15 cellular contexts compared by ENCODE assay signal in the genomic region with DNA sequence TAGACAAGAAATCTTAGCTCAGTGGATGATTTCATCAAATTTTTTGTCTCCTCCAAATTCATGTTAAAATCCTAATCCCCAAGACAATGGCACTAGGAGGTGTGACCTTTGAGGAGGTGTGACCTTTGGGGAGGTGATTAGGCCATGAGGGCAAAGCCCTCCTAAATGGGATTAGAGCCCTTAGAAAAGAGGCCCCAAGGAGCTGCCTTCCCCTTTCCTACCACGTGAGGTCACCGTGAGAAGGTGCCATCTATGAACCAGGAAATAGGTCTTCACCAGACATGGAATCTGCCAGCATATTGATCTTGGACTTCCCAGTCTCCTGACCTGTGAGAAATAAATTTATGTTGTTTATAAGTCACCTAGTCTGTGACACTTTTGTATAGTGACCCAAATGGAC.
A peak's percentile ranks its signal among the peaks of the same experiment; 100 is the strongest.
DNase-seq lines count a peak whose midpoint lies in the region; ATAC-seq and TF ChIP-seq lines count a peak whose summit lies in the region.
"Had no signal": no experiment of that assay in that cellular context is flagged by ENCODE, and none has a peak within 500 bp of the region (broad histone marks: within the 10 kb centered on the region; RNA-seq: fewer than 3 reads in every experiment).

No MANE protein-coding gene starts in this region.

- no peak overlapping the region for H2BK12ac ChIP-seq in H9 (ENCODE audit: insufficient read length, low read depth, low read length)

- no peak overlapping the region for H2BK20ac ChIP-seq in H9 (ENCODE audit: low read depth, low read length, poor library complexity, severe bottlenecking)

- no peak overlapping the region for H3K4ac ChIP-seq in H9 (ENCODE audit: low read depth, low read length)

- ATAC-seq in foreskin keratinocyte (peak; percentile 23), esophagus mucosa (no peak), GM21619 (IDR thresholded peaks at IDR 0.05; ENCODE audit: unreplicated experiment) (no peak)
- no peak for ATAC-seq in stimulated activated effector memory CD8-positive, alpha-beta T cell treated with anti-CD3 and anti-CD28 coated beads, Interleukin-12 subunit alpha, Interleukin-12 subunit beta, amount 100 ng/mL, for 72 hours
- ATAC-seq: activated T-helper 17 cell treated with anti-CD3 and anti-CD28 coated beads, Interleukin-2, amount 50 U/mL, for 72 hours; heart left ventricle; lower lobe of right lung had no signal

- H4K91ac ChIP-seq in H9 (ENCODE audit: insufficient read length, low read depth, low read length): no peak overlapping the region

- H4K5ac ChIP-seq in H9 (ENCODE audit: insufficient read length, low read depth, low read length): no peak overlapping the region

- peaks cover 36% of the 10 kb centered on the region for H3K27me3 Mint-ChIP-seq in H9 (ENCODE audit: low read depth)

- TF ChIP-seq CTCF in C4-2B (conservative IDR thresholded peaks at IDR 0.05) (peak; percentile 31; the same call in 1 of the 2 replicates), H9 (conservative IDR thresholded peaks at IDR 0.05) (peak; percentile 67), foreskin keratinocyte (conservative IDR thresholded peaks at IDR 0.05) (peak; percentile 61)

- no peaks in the 10 kb centered on the region for H4K20me1 ChIP-seq in H9 (ENCODE audit: control insufficient read depth, insufficient read depth, insufficient read length)

- H3K9me3 ChIP-seq in H9 (ENCODE audit: control insufficient read depth, low read depth, low read length): no peaks in the 10 kb centered on the region
- H3K9me3 ChIP-seq: lower lobe of right lung had no signal

- H3K79me2 ChIP-seq in H9 (ENCODE audit: insufficient read depth, low read length): no peaks in the 10 kb centered on the region

- no CpG with 5 or more reads among the region's 2 CpGs for WGBS in H9 (ENCODE audit: extremely low coverage, insufficient read length, low lambda C conversion rate)

- DNase-seq in H9: no peak
- peak; percentile 50 for DNase-seq in OCI-M1 (lab: John Stamatoyannopoulos, UW)
- peak in 1 of 2 donors; percentile 16 for DNase-seq in foreskin keratinocyte
- no peak for DNase-seq in stimulated activated effector memory CD8-positive, alpha-beta T cell treated with anti-CD3 and anti-CD28 coated beads, Interleukin-12 subunit alpha, Interleukin-12 subunit beta, amount 100 ng/mL, for 72 hours (ENCODE audit: low spot score in 2 of 2)
- no peak for DNase-seq in head of caudate nucleus
- DNase-seq: activated CD4-positive, alpha-beta T cell treated with anti-CD3 and anti-CD28 coated beads, Interleukin-2, amount 10 ng/mL, durations not matched to agents 7 days and 5 days; C1 segment of cervical spinal cord; heart left ventricle; KBM-7; lower lobe of right lung; NCI-H2227 treated with DMSO at 0.1 percent for 48 hours had no signal

- H3K9ac ChIP-seq in H9 (ENCODE audit: extremely low read depth, insufficient read length, low read length): no peak overlapping the region

- no peak overlapping the region for H3K27ac ChIP-seq in C4-2B
- no peak overlapping the region for H3K27ac ChIP-seq in H9 (ENCODE audit: insufficient read length, low read depth, low read length)
- no peak overlapping the region for H3K27ac ChIP-seq in foreskin keratinocyte
- H3K27ac ChIP-seq: heart left ventricle, lower lobe of right lung had no signal

- H3K4me3 Mint-ChIP-seq in H9: no peak overlapping the region
- no peak overlapping the region for H3K4me3 Mint-ChIP-seq in stimulated activated effector memory CD8-positive, alpha-beta T cell treated with anti-CD3 and anti-CD28 coated beads, Interleukin-12 subunit alpha, Interleukin-12 subunit beta, amount 100 ng/mL, for 72 hours
- H3K4me3 Mint-ChIP-seq: activated CD4-positive, alpha-beta T cell treated with anti-CD3 and anti-CD28 coated beads, Interleukin-2, amount 10 ng/mL, durations not matched to agents 7 days and 5 days; activated T-helper 17 cell treated with anti-CD3 and anti-CD28 coated beads, Interleukin-2, amount 50 U/mL, for 72 hours had no signal

- H3T11ph ChIP-seq in H9 (ENCODE audit: low read length): no peak overlapping the region

- no peak overlapping the region for H2BK15ac ChIP-seq in H9 (ENCODE audit: low read depth, low read length)

- no peak overlapping the region for H3K4me2 ChIP-seq in H9 (ENCODE audit: insufficient read depth, insufficient read length, low read length)

- H4K8ac ChIP-seq in H9 (replicated peaks; ENCODE audit: insufficient read length, low read depth, low read length): no peak overlapping the region

- H3K27me3 ChIP-seq in H9 (ENCODE audit: insufficient read depth, low read length) (no peaks in the 10 kb centered on the region), foreskin keratinocyte (peaks cover 54% of the 10 kb centered on the region)

- H2BK5ac ChIP-seq in H9 (ENCODE audit: insufficient read length, low read length): no peak overlapping the region

- peaks cover 0 to 8% (median 0%) of the 10 kb centered on the region in 3 experiments; a peak in 1 of 7 replicates for H3K36me3 Mint-ChIP-seq in H9 (ENCODE audit: insufficient read depth in 1 of 3, low read depth in 3 of 3)
- H3K36me3 Mint-ChIP-seq in stimulated activated effector memory CD8-positive, alpha-beta T cell treated with anti-CD3 and anti-CD28 coated beads, Interleukin-12 subunit alpha, Interleukin-12 subunit beta, amount 100 ng/mL, for 72 hours: no peaks in the 10 kb centered on the region

- H3K9me3 Mint-ChIP-seq in H9: peaks cover 0 to 4% of the 10 kb centered on the region in 2 experiments; a peak in 1 of 5 replicates
- H3K9me3 Mint-ChIP-seq in stimulated activated effector memory CD8-positive, alpha-beta T cell treated with anti-CD3 and anti-CD28 coated beads, Interleukin-12 subunit alpha, Interleukin-12 subunit beta, amount 100 ng/mL, for 72 hours: no peaks in the 10 kb centered on the region
- H3K9me3 Mint-ChIP-seq: activated CD4-positive, alpha-beta T cell treated with anti-CD3 and anti-CD28 coated beads, Interleukin-2, amount 10 ng/mL, durations not matched to agents 7 days and 5 days; activated T-helper 17 cell treated with anti-CD3 and anti-CD28 coated beads, Interleukin-2, amount 50 U/mL, for 72 hours had no signal

- no peak overlapping the region for H3K18ac ChIP-seq in H9 (ENCODE audit: insufficient read length, low read depth, low read length)

- H2AFZ ChIP-seq in H9 (ENCODE audit: low read length): no peak overlapping the region

- intact Hi-C loops in head of caudate nucleus (cut with DNase I): no loop called here

- H2AK5ac ChIP-seq in H9 (ENCODE audit: insufficient read length, low read length): no peak overlapping the region

- no peak overlapping the region for H3K14ac ChIP-seq in H9 (ENCODE audit: insufficient read depth, low read length)

- H3K4me1 ChIP-seq in H9 (ENCODE audit: insufficient read depth, low read length) (peaks cover 6% of the 10 kb centered on the region), foreskin keratinocyte (no peaks in the 10 kb centered on the region)
- H3K4me1 ChIP-seq: heart left ventricle, lower lobe of right lung had no signal

- H3K27ac Mint-ChIP-seq in H9: no peak overlapping the region
- no peak overlapping the region for H3K27ac Mint-ChIP-seq in stimulated activated effector memory CD8-positive, alpha-beta T cell treated with anti-CD3 and anti-CD28 coated beads, Interleukin-12 subunit alpha, Interleukin-12 subunit beta, amount 100 ng/mL, for 72 hours
- H3K27ac Mint-ChIP-seq: activated CD4-positive, alpha-beta T cell treated with anti-CD3 and anti-CD28 coated beads, Interleukin-2, amount 10 ng/mL, durations not matched to agents 7 days and 5 days; activated T-helper 17 cell treated with anti-CD3 and anti-CD28 coated beads, Interleukin-2, amount 50 U/mL, for 72 hours had no signal

- no peak overlapping the region for H3K23ac ChIP-seq in H9 (ENCODE audit: insufficient read length, low read depth, low read length)

- H3K79me1 ChIP-seq in H9 (ENCODE audit: insufficient read depth, low read depth, low read length, poor library complexity, severe bottlenecking): no peaks in the 10 kb centered on the region

- no peak overlapping the region for H2BK120ac ChIP-seq in H9 (ENCODE audit: low read depth, low read length, poor library complexity, severe bottlenecking)

- no peak overlapping the region for H3K56ac ChIP-seq in H9 (ENCODE audit: insufficient read length, low read depth, low read length)

- H3K4me1 Mint-ChIP-seq in H9: peaks cover 30 to 31% of the 10 kb centered on the region in 2 experiments
- no peaks in the 10 kb centered on the region for H3K4me1 Mint-ChIP-seq in stimulated activated effector memory CD8-positive, alpha-beta T cell treated with anti-CD3 and anti-CD28 coated beads, Interleukin-12 subunit alpha, Interleukin-12 subunit beta, amount 100 ng/mL, for 72 hours
- H3K4me1 Mint-ChIP-seq: activated CD4-positive, alpha-beta T cell treated with anti-CD3 and anti-CD28 coated beads, Interleukin-2, amount 10 ng/mL, durations not matched to agents 7 days and 5 days; activated T-helper 17 cell treated with anti-CD3 and anti-CD28 coated beads, Interleukin-2, amount 50 U/mL, for 72 hours had no signal

- no peaks in the 10 kb centered on the region for H3K23me2 ChIP-seq in H9 (ENCODE audit: insufficient read length, low read depth, low read length, poor library complexity, severe bottlenecking)
